4 cellular contexts compared by ENCODE assay signal in genomic region chr16:89259901-89260300, GRCh38. TPM values are rescaled to one million over a fixed set of nuclear protein-coding genes. Genes with fewer than 3 reads are reported as not detected.
"Had no signal": no experiment of that assay in that cellular context is flagged by ENCODE, and none has a peak within 500 bp of the region (broad histone marks: within the 10 kb centered on the region; RNA-seq: fewer than 3 reads in every experiment).

No MANE protein-coding gene starts in this region.

RNA-seq across cellular contexts. Expression of gene SLC22A31, which starts 59.6 kb away (rescaled TPM):
- total RNA-seq: activated B cell treated with CpG ODN at 0.5 μM for 24 hours; activated CD8-positive, alpha-beta memory T cell treated with anti-CD3 and anti-CD28 coated beads for 36 hours; activated CD8-positive, alpha-beta memory T cell treated with anti-CD3 and anti-CD28 coated beads, Interleukin-2, amount 10 ng/mL, durations not matched to agents 7 days and 5 days; activated CD8-positive, alpha-beta T cell treated with anti-CD3 and anti-CD28 coated beads, Interleukin-2, amount 10 ng/mL, durations not matched to agents 7 days and 5 days had no signal
